Comparison of ENCODE assay signal across 9 cellular contexts in genomic region chr3:33019981-33020380, GRCh38.
"Had no signal": no experiment of that assay in that cellular context is flagged by ENCODE, and none has a peak within 500 bp of the region (broad histone marks: within the 10 kb centered on the region; RNA-seq: fewer than 3 reads in every experiment).

No MANE protein-coding gene starts in this region.

- H3K4me3 ChIP-seq: pancreas, tibial artery, uterus had no signal

- H3K36me3 ChIP-seq: uterus had no signal

- H3K9me3 ChIP-seq: pancreas, tibial artery, uterus had no signal

- H3K9me3 Mint-ChIP-seq: activated naive CD4-positive, alpha-beta T cell treated with anti-CD3 and anti-CD28 coated beads, Interleukin-2, amount 50 U/mL, for 24 hours had no signal

- H3K27me3 ChIP-seq: pancreas, tibial artery, uterus had no signal

- DNase-seq: activated effector memory CD4-positive, alpha-beta T cell treated with Interleukin-2 at 50 U/mL for 16 hours; cerebellar nuclear complex; dermis blood vessel endothelial cell; hippocampal formation; pancreas; stimulated activated CD4-positive, alpha-beta T cell treated with anti-CD3 and anti-CD28 coated beads, Interleukin-4, amount 100 ng/mL, for 1 hour; tibial artery; uterus had no signal

- H3K4me3 Mint-ChIP-seq: activated naive CD4-positive, alpha-beta T cell treated with anti-CD3 and anti-CD28 coated beads, Interleukin-2, amount 50 U/mL, for 24 hours had no signal

- H3K4me1 ChIP-seq: pancreas, tibial artery, uterus had no signal

- H3K27ac ChIP-seq: pancreas, tibial artery, uterus had no signal

- H3K27me3 Mint-ChIP-seq: activated naive CD4-positive, alpha-beta T cell treated with anti-CD3 and anti-CD28 coated beads, Interleukin-2, amount 50 U/mL, for 24 hours had no signal
